ENCODE assay signal across 40 cellular contexts in the genomic region with DNA sequence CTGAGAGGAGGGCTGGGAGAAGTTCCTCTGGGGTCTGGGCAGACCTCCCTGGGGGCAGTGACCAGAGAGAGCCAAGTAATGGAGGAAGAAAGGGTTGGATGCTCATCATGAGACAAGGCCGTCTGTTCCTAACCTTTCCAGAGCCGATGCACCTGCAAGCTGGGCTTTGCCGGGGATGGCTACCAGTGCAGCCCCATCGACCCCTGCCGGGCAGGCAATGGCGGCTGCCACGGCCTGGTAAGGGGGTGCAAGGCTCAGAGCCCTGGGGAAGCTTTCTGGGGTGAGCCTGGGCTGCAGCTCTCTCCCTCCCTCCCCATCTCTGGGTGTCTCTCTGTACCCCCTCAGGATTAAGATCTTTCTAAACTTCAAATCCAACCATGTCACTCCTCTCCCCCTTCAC. TPM values are rescaled to one million over a fixed set of nuclear protein-coding genes. Genes with fewer than 3 reads are reported as not detected.
"Had no signal": no experiment of that assay in that cellular context is flagged by ENCODE, and none has a peak within 500 bp of the region (broad histone marks: within the 10 kb centered on the region; RNA-seq: fewer than 3 reads in every experiment).

No MANE protein-coding gene starts in this region.

- H3K27me3 ChIP-seq: adrenal gland, ascending aorta, body of pancreas, brain microvascular endothelial cell, breast epithelium, cardiac muscle cell had no signal

- H3K4me1 ChIP-seq: adrenal gland, ascending aorta, body of pancreas, breast epithelium had no signal

- H3K36me3 ChIP-seq: ascending aorta, brain microvascular endothelial cell, breast epithelium, cardiac muscle cell had no signal

- H3K36me3 Mint-ChIP-seq: activated naive CD4-positive, alpha-beta T cell treated with anti-CD3 and anti-CD28 coated beads, Interleukin-2, amount 10 ng/mL, durations not matched to agents 7 days and 5 days; activated naive CD4-positive, alpha-beta T cell treated with anti-CD3 and anti-CD28 coated beads, Interleukin-2, amount 50 U/mL, for 24 hours; activated naive CD4-positive, alpha-beta T cell treated with anti-CD3 and anti-CD28 coated beads, Interleukin-2, amount 50 U/mL, for 72 hours; activated naive CD8-positive, alpha-beta T cell; activated naive CD8-positive, alpha-beta T cell treated with anti-CD3 and anti-CD28 coated beads for 36 hours; activated naive CD8-positive, alpha-beta T cell treated with anti-CD3 and anti-CD28 coated beads, Interleukin-2, amount 10 ng/mL, durations not matched to agents 7 days and 5 days; brain had no signal

- H3K27ac ChIP-seq: adrenal gland, ascending aorta, body of pancreas, brain microvascular endothelial cell, breast epithelium, cardiac muscle cell had no signal

- H3K9me3 Mint-ChIP-seq: activated naive CD4-positive, alpha-beta T cell treated with anti-CD3 and anti-CD28 coated beads for 36 hours; activated naive CD4-positive, alpha-beta T cell treated with anti-CD3 and anti-CD28 coated beads, Interleukin-2, amount 10 ng/mL, durations not matched to agents 7 days and 5 days; activated naive CD4-positive, alpha-beta T cell treated with anti-CD3 and anti-CD28 coated beads, Interleukin-2, amount 50 U/mL, for 24 hours; activated naive CD4-positive, alpha-beta T cell treated with anti-CD3 and anti-CD28 coated beads, Interleukin-2, amount 50 U/mL, for 72 hours; activated naive CD8-positive, alpha-beta T cell treated with anti-CD3 and anti-CD28 coated beads for 36 hours; activated naive CD8-positive, alpha-beta T cell treated with anti-CD3 and anti-CD28 coated beads, Interleukin-2, amount 10 ng/mL, durations not matched to agents 7 days and 5 days; activated naive CD8-positive, alpha-beta T cell treated with anti-CD3 and anti-CD28 coated beads, Interleukin-2, amount 50 U/mL, for 24 hours; activated T-cell treated with anti-CD3 and anti-CD28 coated beads, Interleukin-2, amount 50 U/mL, for 24 hours; activated T-cell treated with anti-CD3 and anti-CD28 coated beads, Interleukin-2, amount 50 U/mL, for 4 hours; activated T-cell treated with anti-CD3 and anti-CD28 coated beads, Interleukin-2, amount 50 U/mL, for 72 hours; activated T-helper 1 cell treated with anti-CD3 and anti-CD28 coated beads, Interleukin-12 subunit alpha, Interleukin-12 subunit beta, Interleukin-2, Interleukin-4 antibody, amounts not matched to agents 30 ng/mL and 10 ng/mL and 1 ng/mL, durations not matched to agents 14 hours and 24 hours and 36 hours; activated T-helper 17 cell treated with anti-CD3 and anti-CD28 coated beads, Interleukin-2, amount 50 U/mL, for 72 hours; activated T-helper 2 cell treated with anti-CD3 and anti-CD28 coated beads, Interferon-gamma antibody, Interleukin-2, Interleukin-4, amounts not matched to agents 10 μg/mL and 5 μg/mL and 100 μg/mL, durations not matched to agents 14 hours and 24 hours and 36 hours; central memory CD8-positive, alpha-beta T cell had no signal

- H3K4me3 ChIP-seq: adrenal gland, ascending aorta, body of pancreas, breast epithelium, cardiac muscle cell had no signal

- FAIRE-seq: astrocyte had no signal

- H3K4me3 Mint-ChIP-seq: activated naive CD4-positive, alpha-beta T cell treated with anti-CD3 and anti-CD28 coated beads for 36 hours; activated naive CD4-positive, alpha-beta T cell treated with anti-CD3 and anti-CD28 coated beads, Interleukin-2, amount 10 ng/mL, durations not matched to agents 7 days and 5 days; activated naive CD4-positive, alpha-beta T cell treated with anti-CD3 and anti-CD28 coated beads, Interleukin-2, amount 50 U/mL, for 24 hours; activated naive CD8-positive, alpha-beta T cell; activated naive CD8-positive, alpha-beta T cell treated with anti-CD3 and anti-CD28 coated beads for 36 hours; activated naive CD8-positive, alpha-beta T cell treated with anti-CD3 and anti-CD28 coated beads, Interleukin-2, amount 10 ng/mL, durations not matched to agents 7 days and 5 days; activated naive CD8-positive, alpha-beta T cell treated with anti-CD3 and anti-CD28 coated beads, Interleukin-2, amount 50 U/mL, for 24 hours; activated T-cell treated with anti-CD3 and anti-CD28 coated beads, Interleukin-2, amount 50 U/mL, for 24 hours; activated T-cell treated with anti-CD3 and anti-CD28 coated beads, Interleukin-2, amount 50 U/mL, for 4 hours; activated T-cell treated with anti-CD3 and anti-CD28 coated beads, Interleukin-2, amount 50 U/mL, for 72 hours; activated T-helper 1 cell treated with anti-CD3 and anti-CD28 coated beads, Interleukin-12 subunit alpha, Interleukin-12 subunit beta, Interleukin-2, Interleukin-4 antibody, amounts not matched to agents 30 ng/mL and 10 ng/mL and 1 ng/mL, durations not matched to agents 14 hours and 24 hours and 36 hours; activated T-helper 17 cell treated with anti-CD3 and anti-CD28 coated beads, Interleukin-2, amount 50 U/mL, for 72 hours; brain; central memory CD8-positive, alpha-beta T cell had no signal

- H3K27ac Mint-ChIP-seq: activated naive CD4-positive, alpha-beta T cell treated with anti-CD3 and anti-CD28 coated beads for 36 hours; activated naive CD4-positive, alpha-beta T cell treated with anti-CD3 and anti-CD28 coated beads, Interleukin-2, amount 10 ng/mL, durations not matched to agents 7 days and 5 days; activated naive CD4-positive, alpha-beta T cell treated with anti-CD3 and anti-CD28 coated beads, Interleukin-2, amount 50 U/mL, for 24 hours; activated naive CD4-positive, alpha-beta T cell treated with anti-CD3 and anti-CD28 coated beads, Interleukin-2, amount 50 U/mL, for 72 hours; activated naive CD8-positive, alpha-beta T cell; activated naive CD8-positive, alpha-beta T cell treated with anti-CD3 and anti-CD28 coated beads for 36 hours; activated naive CD8-positive, alpha-beta T cell treated with anti-CD3 and anti-CD28 coated beads, Interleukin-2, amount 10 ng/mL, durations not matched to agents 7 days and 5 days; activated naive CD8-positive, alpha-beta T cell treated with anti-CD3 and anti-CD28 coated beads, Interleukin-2, amount 50 U/mL, for 24 hours; activated T-cell treated with anti-CD3 and anti-CD28 coated beads, Interleukin-2, amount 50 U/mL, for 24 hours; activated T-cell treated with anti-CD3 and anti-CD28 coated beads, Interleukin-2, amount 50 U/mL, for 72 hours; activated T-helper 1 cell treated with anti-CD3 and anti-CD28 coated beads, Interleukin-12 subunit alpha, Interleukin-12 subunit beta, Interleukin-2, Interleukin-4 antibody, amounts not matched to agents 30 ng/mL and 10 ng/mL and 1 ng/mL, durations not matched to agents 14 hours and 24 hours and 36 hours; activated T-helper 17 cell treated with anti-CD3 and anti-CD28 coated beads, Interleukin-2, amount 50 U/mL, for 72 hours; activated T-helper 2 cell treated with anti-CD3 and anti-CD28 coated beads, Interferon-gamma antibody, Interleukin-2, Interleukin-4, amounts not matched to agents 10 μg/mL and 5 μg/mL and 100 μg/mL, durations not matched to agents 14 hours and 24 hours and 36 hours; brain had no signal

- H3K9me3 ChIP-seq: adrenal gland, ascending aorta, body of pancreas, breast epithelium had no signal

- H3K27me3 Mint-ChIP-seq: activated naive CD4-positive, alpha-beta T cell treated with anti-CD3 and anti-CD28 coated beads, Interleukin-2, amount 50 U/mL, for 24 hours; activated naive CD8-positive, alpha-beta T cell; activated naive CD8-positive, alpha-beta T cell treated with anti-CD3 and anti-CD28 coated beads for 36 hours; activated naive CD8-positive, alpha-beta T cell treated with anti-CD3 and anti-CD28 coated beads, Interleukin-2, amount 50 U/mL, for 24 hours; activated T-cell treated with anti-CD3 and anti-CD28 coated beads, Interleukin-2, amount 50 U/mL, for 24 hours; activated T-helper 17 cell treated with anti-CD3 and anti-CD28 coated beads, Interleukin-2, amount 50 U/mL, for 72 hours; brain; central memory CD8-positive, alpha-beta T cell had no signal

- DNase-seq: activated effector memory CD4-positive, alpha-beta T cell treated with anti-CD3 and anti-CD28 coated beads, Interleukin-2, amount 50 U/mL, for 16 hours; activated effector memory CD4-positive, alpha-beta T cell treated with Interleukin-2 at 50 U/mL for 16 hours; activated gamma-delta T cell; activated gamma-delta T cell treated with Interleukin-2 at 50 U/mL for 16 hours; activated naive CD4-positive, alpha-beta T cell; activated naive CD4-positive, alpha-beta T cell treated with anti-CD3 and anti-CD28 coated beads for 36 hours; activated naive CD4-positive, alpha-beta T cell treated with anti-CD3 and anti-CD28 coated beads, Interleukin-2, amount 10 ng/mL, durations not matched to agents 7 days and 5 days; activated naive CD4-positive, alpha-beta T cell treated with anti-CD3 and anti-CD28 coated beads, Interleukin-2, amount 50 U/mL, for 16 hours; activated naive CD4-positive, alpha-beta T cell treated with Interleukin-2 at 50 U/mL for 16 hours; activated naive CD8-positive, alpha-beta T cell treated with anti-CD3 and anti-CD28 coated beads for 36 hours; activated naive CD8-positive, alpha-beta T cell treated with anti-CD3 and anti-CD28 coated beads, Interleukin-2, amount 10 ng/mL, durations not matched to agents 7 days and 5 days; activated naive CD8-positive, alpha-beta T cell treated with anti-CD3 and anti-CD28 coated beads, Interleukin-2, amount 50 U/mL, for 24 hours; activated T-cell treated with anti-CD3 and anti-CD28 coated beads for 4 hours; activated T-cell treated with anti-CD3 and anti-CD28 coated beads, Interleukin-2, amount 50 U/mL, for 1 hour; activated T-cell treated with anti-CD3 and anti-CD28 coated beads, Interleukin-2, amount 50 U/mL, for 24 hours; activated T-cell treated with anti-CD3 and anti-CD28 coated beads, Interleukin-2, amount 50 U/mL, for 4 hours; activated T-cell treated with anti-CD3 and anti-CD28 coated beads, Interleukin-2, amount 50 U/mL, for 48 hours; activated T-cell treated with anti-CD3 and anti-CD28 coated beads, Interleukin-2, amount 50 U/mL, for 72 hours; adrenal gland; amniotic stem cell; amygdala; anterior cingulate cortex; aorta; body of pancreas; brain microvascular endothelial cell; caudate nucleus; central memory CD4-positive, alpha-beta T cell; cerebellar nuclear complex had no signal

- H3K4me1 Mint-ChIP-seq: activated naive CD4-positive, alpha-beta T cell treated with anti-CD3 and anti-CD28 coated beads, Interleukin-2, amount 10 ng/mL, durations not matched to agents 7 days and 5 days; activated naive CD4-positive, alpha-beta T cell treated with anti-CD3 and anti-CD28 coated beads, Interleukin-2, amount 50 U/mL, for 24 hours; activated naive CD8-positive, alpha-beta T cell treated with anti-CD3 and anti-CD28 coated beads for 36 hours; activated naive CD8-positive, alpha-beta T cell treated with anti-CD3 and anti-CD28 coated beads, Interleukin-2, amount 10 ng/mL, durations not matched to agents 7 days and 5 days; activated naive CD8-positive, alpha-beta T cell treated with anti-CD3 and anti-CD28 coated beads, Interleukin-2, amount 50 U/mL, for 24 hours; activated T-helper 17 cell treated with anti-CD3 and anti-CD28 coated beads, Interleukin-2, amount 50 U/mL, for 72 hours; central memory CD8-positive, alpha-beta T cell had no signal

RNA-seq across cellular contexts. Expression of a gene that starts 16.4 kb away (rescaled TPM):
- polyA plus RNA-seq: cardiac muscle cell had no signal

RNA-seq across cellular contexts. Expression of a gene that starts 24.9 kb away (rescaled TPM):
- total RNA-seq: ascending aorta had no signal
